8 cellular contexts compared by ENCODE assay signal in genomic region chr6:26215200-26216014, GRCh38.
A peak's percentile ranks its signal among the peaks of the same experiment; 100 is the strongest.
DNase-seq lines count a peak whose midpoint lies in the region; ATAC-seq and TF ChIP-seq lines count a peak whose summit lies in the region.

No MANE protein-coding gene starts in this region.

- H3F3A ChIP-seq in SU-DHL-6 (ENCODE audit: insufficient read depth) = peaks cover 59% of the 10 kb centered on the region

- no peaks in the 10 kb centered on the region for H3K79me2 ChIP-seq in SU-DHL-6 (ENCODE audit: insufficient read depth, low read length)

- H3K27ac ChIP-seq in BLaER1 = peak overlapping the region; percentile 91
- H3K27ac ChIP-seq in SU-DHL-6 (ENCODE audit: low read depth, low read length) = peak overlapping the region; percentile 87
- H3K27ac ChIP-seq in skin epidermis = peak overlapping the region in 20 of 21 experiments; percentile 17 to 93 (median 68)

- H2AFZ ChIP-seq in SU-DHL-6 (ENCODE audit: low read depth, low read length, severe bottlenecking) = no peak overlapping the region

- H3K9me3 ChIP-seq in BLaER1 = 0 out of 2 replicates have a peak, but pooled peaks cover 6% of the 10 kb centered on the region
- H3K9me3 ChIP-seq in SU-DHL-6 (ENCODE audit: insufficient read depth, low read length) = no peaks in the 10 kb centered on the region

- H3K9me2 ChIP-seq in SU-DHL-6 (replicated peaks; ENCODE audit: insufficient read depth, low read length) = no peaks in the 10 kb centered on the region

- H3K27me3 ChIP-seq in BLaER1 = no peaks in the 10 kb centered on the region
- H3K27me3 ChIP-seq in SU-DHL-6 (ENCODE audit: low read length) = no peaks in the 10 kb centered on the region

- peak; percentile 9 for ATAC-seq in GM21528 (IDR thresholded peaks at IDR 0.05; ENCODE audit: low FRiP score, unreplicated experiment)
- no peak for ATAC-seq in GM18870 (IDR thresholded peaks at IDR 0.05; ENCODE audit: unreplicated experiment)

- H3K4me3 ChIP-seq in BLaER1 (peak overlapping the region; percentile 82), SU-DHL-6 (ENCODE audit: insufficient read depth, low read length, poor library complexity, severe bottlenecking) (peak overlapping the region; percentile 48), skin epidermis (peak overlapping the region; percentile 18 to 61 (median 29))

- no peak for TF ChIP-seq CTCF in SU-DHL-6 (IDR thresholded peaks at IDR 0.05; ENCODE audit: insufficient read depth, low read length, poor library complexity, severe bottlenecking)

- DNase-seq in foreskin melanocyte = peak; percentile 55
- DNase-seq in NCI-H510A (lab: John Stamatoyannopoulos, UW) = no peak
- DNase-seq in occipital lobe (lab: John Stamatoyannopoulos, UW) = no peak

- peak overlapping the region; percentile 86 for H3K4me2 ChIP-seq in BLaER1
- peak overlapping the region; percentile 58 for H3K4me2 ChIP-seq in SU-DHL-6 (ENCODE audit: low read depth, low read length, poor library complexity, severe bottlenecking)

- H3K36me3 ChIP-seq in BLaER1 (no peaks in the 10 kb centered on the region), SU-DHL-6 (ENCODE audit: low read length) (no peaks in the 10 kb centered on the region)

- H4K20me1 ChIP-seq in BLaER1 (peaks cover 14% of the 10 kb centered on the region), SU-DHL-6 (ENCODE audit: low read depth, low read length) (no peaks in the 10 kb centered on the region)

- H3K9ac ChIP-seq in BLaER1 (peak overlapping the region; percentile 96), SU-DHL-6 (ENCODE audit: low read length) (peak overlapping the region; percentile 54)

- H3K4me1 ChIP-seq in BLaER1 = peaks cover 44% of the 10 kb centered on the region

Comparison
In these comparisons a context has a peak if more than half of its experiments do, and no peak if none do; other contexts are left out.
1. H3K4me3 ChIP-seq: peak in every context shown above with its lines; median percentile 82 in BLaER1; 48 in SU-DHL-6; 29 in skin epidermis.